Comparison of ENCODE assay signal across 11 cellular contexts in genomic region chr4:7861440-7861881, GRCh38.
DNase-seq lines count a peak whose midpoint lies in the region; ATAC-seq and TF ChIP-seq lines count a peak whose summit lies in the region.
"Had no signal": no experiment of that assay in that cellular context is flagged by ENCODE, and none has a peak within 500 bp of the region (broad histone marks: within the 10 kb centered on the region; RNA-seq: fewer than 3 reads in every experiment).

No MANE protein-coding gene starts in this region.

- H3K27ac Mint-ChIP-seq in activated T-cell treated with anti-CD3 and anti-CD28 coated beads, Interleukin-2, amount 50 U/mL, for 24 hours = peak overlapping the region; percentile 15
- H3K27ac Mint-ChIP-seq: activated CD4-positive, alpha-beta T cell treated with anti-CD3 and anti-CD28 coated beads, Interleukin-2, amount 10 ng/mL, durations not matched to agents 7 days and 5 days; IgD-negative memory B cell had no signal

- no peak for DNase-seq in activated T-cell treated with anti-CD3 and anti-CD28 coated beads, Interleukin-2, amount 50 U/mL, for 24 hours
- no peak for DNase-seq in activated T-cell treated with anti-CD3 and anti-CD28 coated beads, Interleukin-2, amount 50 U/mL, for 4 hours
- DNase-seq in astrocyte of the spinal cord (ENCODE audit: low read depth, low spot score) = peak; percentile 96
- DNase-seq in hepatic stellate cell (ENCODE audit: low spot score) = peak; percentile 80
- DNase-seq in stromal cell of bone marrow (ENCODE audit: low read depth) = peak; percentile 83
- DNase-seq in activated naive CD4-positive, alpha-beta T cell treated with anti-CD3 and anti-CD28 coated beads, Interleukin-2, amount 50 U/mL, for 16 hours = no peak
- DNase-seq in NK-92 (lab: John Stamatoyannopoulos, UW; ENCODE audit: unreplicated experiment) = no peak
- DNase-seq: activated CD4-positive, alpha-beta T cell treated with anti-CD3 and anti-CD28 coated beads, Interleukin-2, amount 10 ng/mL, durations not matched to agents 7 days and 5 days; colonic mucosa had no signal

- peaks cover 28% of the 10 kb centered on the region for H3K36me3 Mint-ChIP-seq in activated T-cell treated with anti-CD3 and anti-CD28 coated beads, Interleukin-2, amount 50 U/mL, for 24 hours (ENCODE audit: low read depth)
- H3K36me3 Mint-ChIP-seq in activated T-cell treated with anti-CD3 and anti-CD28 coated beads, Interleukin-2, amount 50 U/mL, for 4 hours (ENCODE audit: insufficient read depth) = peaks cover 6% of the 10 kb centered on the region
- H3K36me3 Mint-ChIP-seq: IgD-negative memory B cell had no signal

- no peak for TF ChIP-seq CTCF in astrocyte of the spinal cord (IDR thresholded peaks at IDR 0.05; ENCODE audit: low read depth, low read length)

- ATAC-seq in activated T-cell treated with anti-CD3 and anti-CD28 coated beads, Interleukin-2, amount 50 U/mL, for 4 hours = no peak
- no peak for ATAC-seq in GM18511 (IDR thresholded peaks at IDR 0.05; ENCODE audit: unreplicated experiment)

- no peak overlapping the region for H3K4me3 Mint-ChIP-seq in activated T-cell treated with anti-CD3 and anti-CD28 coated beads, Interleukin-2, amount 50 U/mL, for 24 hours
- H3K4me3 Mint-ChIP-seq in activated T-cell treated with anti-CD3 and anti-CD28 coated beads, Interleukin-2, amount 50 U/mL, for 4 hours = no peak overlapping the region
- H3K4me3 Mint-ChIP-seq: activated CD4-positive, alpha-beta T cell treated with anti-CD3 and anti-CD28 coated beads, Interleukin-2, amount 10 ng/mL, durations not matched to agents 7 days and 5 days; IgD-negative memory B cell had no signal

- H3K9me3 Mint-ChIP-seq in activated T-cell treated with anti-CD3 and anti-CD28 coated beads, Interleukin-2, amount 50 U/mL, for 24 hours = peaks cover 6% of the 10 kb centered on the region
- H3K9me3 Mint-ChIP-seq in activated T-cell treated with anti-CD3 and anti-CD28 coated beads, Interleukin-2, amount 50 U/mL, for 4 hours = peaks cover 6% of the 10 kb centered on the region
- H3K9me3 Mint-ChIP-seq: IgD-negative memory B cell had no signal

- H3K4me1 Mint-ChIP-seq in activated T-cell treated with anti-CD3 and anti-CD28 coated beads, Interleukin-2, amount 50 U/mL, for 24 hours (ENCODE audit: low read depth) = peaks cover 43% of the 10 kb centered on the region
- peaks cover 35% of the 10 kb centered on the region for H3K4me1 Mint-ChIP-seq in activated T-cell treated with anti-CD3 and anti-CD28 coated beads, Interleukin-2, amount 50 U/mL, for 4 hours (ENCODE audit: low read depth)

- in situ Hi-C loops in astrocyte of the spinal cord (cut with HindIII; ENCODE audit: low sequenced_read_pairs) = no loop called here

- H3K4me3 ChIP-seq in astrocyte of the spinal cord (ENCODE audit: low read depth, low read length) = no peak overlapping the region
- H3K4me3 ChIP-seq: colonic mucosa had no signal

- no peaks in the 10 kb centered on the region for H3K27me3 Mint-ChIP-seq in activated T-cell treated with anti-CD3 and anti-CD28 coated beads, Interleukin-2, amount 50 U/mL, for 24 hours
- no peaks in the 10 kb centered on the region for H3K27me3 Mint-ChIP-seq in activated T-cell treated with anti-CD3 and anti-CD28 coated beads, Interleukin-2, amount 50 U/mL, for 4 hours (ENCODE audit: low read depth)

Comparison
In these comparisons a context has a peak if more than half of its experiments do, and no peak if none do; other contexts are left out.
1. DNase-seq: peak in astrocyte of the spinal cord (single experiment), hepatic stellate cell (single experiment) and stromal cell of bone marrow (single experiment); none in activated T-cell treated with anti-CD3 and anti-CD28 coated beads, Interleukin-2, amount 50 U/mL, for 24 hours (single experiment), activated T-cell treated with anti-CD3 and anti-CD28 coated beads, Interleukin-2, amount 50 U/mL, for 4 hours (single experiment), activated naive CD4-positive, alpha-beta T cell treated with anti-CD3 and anti-CD28 coated beads, Interleukin-2, amount 50 U/mL, for 16 hours (single experiment) and NK-92 (single experiment).